Comparison of ENCODE assay signal across 25 cellular contexts in the genomic region with DNA sequence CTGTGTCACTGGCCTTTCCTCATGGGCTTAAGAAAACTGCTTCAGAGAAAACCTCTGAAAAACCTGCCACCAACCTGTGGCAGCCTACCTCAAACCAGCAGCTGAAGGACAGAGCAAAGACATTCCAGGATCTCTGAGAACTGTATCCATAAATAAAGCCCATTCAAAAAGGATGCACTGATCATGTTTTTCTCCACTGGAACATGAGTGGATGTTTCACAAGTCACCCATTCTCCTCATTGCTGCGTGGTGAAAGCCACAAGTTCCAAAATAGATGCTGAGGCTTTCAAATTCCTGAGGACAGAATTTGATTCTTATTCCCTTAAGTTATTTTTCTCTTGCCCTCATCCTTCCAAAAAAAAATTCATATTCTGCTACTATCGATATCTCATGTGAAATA.
"Had no signal": no experiment of that assay in that cellular context is flagged by ENCODE, and none has a peak within 500 bp of the region (broad histone marks: within the 10 kb centered on the region; RNA-seq: fewer than 3 reads in every experiment).

No MANE protein-coding gene starts in this region.

- H3K27me3 ChIP-seq: cardiac muscle cell, foreskin keratinocyte, ovary, right atrium auricular region, tibial nerve had no signal

- DNase-seq: activated CD4-positive, alpha-beta T cell treated with anti-CD3 and anti-CD28 coated beads for 4 hours; activated CD4-positive, alpha-beta T cell treated with anti-CD3 and anti-CD28 coated beads, Interleukin-2, amount 50 U/mL, for 48 hours; activated CD4-positive, CD25-positive, alpha-beta regulatory T cell; activated CD8-positive, alpha-beta memory T cell treated with anti-CD3 and anti-CD28 coated beads, Interleukin-2, amount 50 U/mL, for 48 hours; activated naive CD4-positive, alpha-beta T cell; activated naive CD8-positive, alpha-beta T cell treated with anti-CD3 and anti-CD28 coated beads for 36 hours; activated T-cell treated with anti-CD3 and anti-CD28 coated beads, Interleukin-2, amount 50 U/mL, for 4 hours; amygdala; cortex of kidney; foreskin keratinocyte; hippocampal formation; left ventricle myocardium superior; mammary epithelial cell; ovary; stimulated activated CD4-positive, alpha-beta T cell treated with anti-CD3 and anti-CD28 coated beads, Interleukin-1b, Interleukin-23, amount 100 ng/mL, for 48 hours; stimulated activated naive CD8-positive, alpha-beta T cell treated with anti-CD3 and anti-CD28 coated beads, Interleukin-15, amount 100 ng/mL, for 72 hours; T-helper 17 cell had no signal

- ATAC-seq: activated T-cell treated with anti-CD3 and anti-CD28 coated beads, Interleukin-2, amount 50 U/mL, for 4 hours; foreskin keratinocyte; left ventricle myocardium superior; natural killer cell treated with Interleukin-12 subunit alpha and Interleukin-12 subunit beta and Interleukin-15 and Interleukin-18, amount 100 ng/mL, for 72 hours; stimulated activated naive CD8-positive, alpha-beta T cell treated with anti-CD3 and anti-CD28 coated beads, Interleukin-15, amount 100 ng/mL, for 72 hours; T-helper 17 cell had no signal

- H3K4me1 Mint-ChIP-seq: mesothelial cell of epicardium, T-helper 17 cell had no signal

- H3K4me1 ChIP-seq: foreskin keratinocyte, prostate gland, right atrium auricular region had no signal

- H3K9me3 Mint-ChIP-seq: activated naive CD8-positive, alpha-beta T cell treated with anti-CD3 and anti-CD28 coated beads for 36 hours; activated T-cell treated with anti-CD3 and anti-CD28 coated beads, Interleukin-2, amount 50 U/mL, for 4 hours; activated T-helper 2 cell treated with anti-CD3 and anti-CD28 coated beads, Interferon-gamma antibody, Interleukin-2, Interleukin-4, amounts not matched to agents 10 μg/mL and 5 μg/mL and 100 μg/mL, durations not matched to agents 14 hours and 24 hours and 36 hours; mesothelial cell of epicardium; natural killer cell treated with Interleukin-12 subunit alpha and Interleukin-12 subunit beta and Interleukin-15 and Interleukin-18, amount 100 ng/mL, for 72 hours; stimulated activated naive CD8-positive, alpha-beta T cell treated with anti-CD3 and anti-CD28 coated beads, Interleukin-15, amount 100 ng/mL, for 72 hours had no signal

- H3K27me3 Mint-ChIP-seq: activated naive CD8-positive, alpha-beta T cell treated with anti-CD3 and anti-CD28 coated beads for 36 hours; natural killer cell treated with Interleukin-12 subunit alpha and Interleukin-12 subunit beta and Interleukin-15 and Interleukin-18, amount 100 ng/mL, for 72 hours; stimulated activated naive CD8-positive, alpha-beta T cell treated with anti-CD3 and anti-CD28 coated beads, Interleukin-15, amount 100 ng/mL, for 72 hours had no signal

- H3K4me3 ChIP-seq: cardiac muscle cell, ovary, prostate gland, right atrium auricular region, tibial nerve had no signal

- H3K4me3 Mint-ChIP-seq: activated naive CD8-positive, alpha-beta T cell treated with anti-CD3 and anti-CD28 coated beads for 36 hours; activated T-cell treated with anti-CD3 and anti-CD28 coated beads, Interleukin-2, amount 50 U/mL, for 4 hours; mesothelial cell of epicardium; natural killer cell treated with Interleukin-12 subunit alpha and Interleukin-12 subunit beta and Interleukin-15 and Interleukin-18, amount 100 ng/mL, for 72 hours; stimulated activated naive CD8-positive, alpha-beta T cell treated with anti-CD3 and anti-CD28 coated beads, Interleukin-15, amount 100 ng/mL, for 72 hours; T-helper 17 cell had no signal

- H3K27ac Mint-ChIP-seq: activated naive CD8-positive, alpha-beta T cell treated with anti-CD3 and anti-CD28 coated beads for 36 hours; activated T-helper 2 cell treated with anti-CD3 and anti-CD28 coated beads, Interferon-gamma antibody, Interleukin-2, Interleukin-4, amounts not matched to agents 10 μg/mL and 5 μg/mL and 100 μg/mL, durations not matched to agents 14 hours and 24 hours and 36 hours; mesothelial cell of epicardium; natural killer cell treated with Interleukin-12 subunit alpha and Interleukin-12 subunit beta and Interleukin-15 and Interleukin-18, amount 100 ng/mL, for 72 hours; T-helper 17 cell had no signal

- H3K27ac ChIP-seq: cardiac muscle cell, epithelial cell of prostate, foreskin keratinocyte, ovary, prostate gland, right atrium auricular region, tibial nerve had no signal

- H3K9me3 ChIP-seq: ovary, prostate gland, right atrium auricular region, tibial nerve had no signal

- H3K36me3 Mint-ChIP-seq: activated naive CD8-positive, alpha-beta T cell treated with anti-CD3 and anti-CD28 coated beads for 36 hours; mesothelial cell of epicardium; natural killer cell treated with Interleukin-12 subunit alpha and Interleukin-12 subunit beta and Interleukin-15 and Interleukin-18, amount 100 ng/mL, for 72 hours had no signal

- H3K36me3 ChIP-seq: ovary, prostate gland, right atrium auricular region, tibial nerve had no signal
